In the genomic region with DNA sequence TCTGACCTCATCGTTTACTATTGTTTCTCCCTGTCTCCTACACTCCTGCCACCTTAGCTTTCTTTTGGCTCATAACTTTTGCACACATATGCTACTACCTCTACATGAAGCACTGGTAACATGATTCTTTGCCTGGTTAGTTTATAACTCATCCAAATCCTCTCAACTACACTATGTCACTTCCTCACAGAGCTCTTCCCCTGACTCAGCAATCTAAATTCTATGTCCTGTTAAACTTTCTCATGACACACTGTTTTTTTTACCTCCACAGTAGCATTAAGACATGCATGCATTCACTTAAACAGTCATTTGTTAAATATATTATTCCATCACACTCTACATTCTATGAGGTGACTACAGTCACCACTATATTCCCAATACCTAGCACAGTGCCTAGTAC, we compare ENCODE assay signal across 10 cellular contexts. TPM values are rescaled to one million over a fixed set of nuclear protein-coding genes. Genes with fewer than 3 reads are reported as not detected.
DNase-seq lines count a peak whose midpoint lies in the region; ATAC-seq, FAIRE-seq and TF ChIP-seq lines count a peak whose summit lies in the region.
"Had no signal": no experiment of that assay in that cellular context is flagged by ENCODE, and none has a peak within 500 bp of the region (broad histone marks: within the 10 kb centered on the region; RNA-seq: fewer than 3 reads in every experiment).

No MANE protein-coding gene starts in this region.

- TF ChIP-seq CTCF in K562 (IDR thresholded peaks at IDR 0.05 in 2 of 3, conservative IDR thresholded peaks at IDR 0.05 in 1 of 3; ENCODE audit: insufficient read depth in 2 of 3, low read depth in 1 of 3, low read length in 3 of 3) = no peak

- no peak for TF ChIP-seq EP300 in K562 (IDR thresholded peaks at IDR 0.05; ENCODE audit: low read length)

- CTCF ChIA-PET in K562 (lab: Yijun Ruan, JAX; ENCODE audit: low intra/inter-chr PET ratio) = no interaction called here

- DNase-seq in COLO829 (ENCODE audit: low spot score) (peak; percentile 18), LHCN-M2 (ENCODE audit: low read depth) (peak; percentile 81), K562 (ENCODE audit: extremely low read depth in 1 of 4, low spot score in 3 of 4) (peak in 2 of 4 experiments; percentile 26 to 29), lung microvascular endothelial cell (ENCODE audit: low read depth in 2 of 2) (peak; percentile 23 to 74), HuH-7 (ENCODE audit: low spot score) (no peak), NCI-H2029 treated with DMSO at 0.1 percent for 48 hours (lab: John Stamatoyannopoulos, UW) (no peak), SW480 (ENCODE audit: low spot score) (no peak), head of caudate nucleus (no peak)
- DNase-seq: Peyer's patch had no signal

- no peaks in the 10 kb centered on the region for H3K9me1 ChIP-seq in K562 (ENCODE audit: control insufficient read depth, insufficient read depth, low read length)

- TF ChIP-seq POLR2A in K562 (conservative IDR thresholded peaks at IDR 0.05) = no peak

- no peak overlapping the region for H3K4me3 ChIP-seq in K562
- H3K4me3 ChIP-seq: Peyer's patch had no signal

- BruUV-seq in K562 (replicated peaks; lab: Mats Ljungman, UMichigan) = no TSS peak

- peak overlapping the region; percentile 56; the same call in 1 of the 3 replicates for H3K27ac ChIP-seq in K562 (ENCODE audit: extremely low read depth, low read depth, low read length)
- H3K27ac ChIP-seq: Peyer's patch had no signal

- intact Hi-C loops in K562 (cut with micrococcal nuclease) = no loop called here
- intact Hi-C loops in head of caudate nucleus (cut with DNase I) = no loop called here

- peaks cover 35% of the 10 kb centered on the region for H3K79me2 ChIP-seq in K562 (ENCODE audit: control insufficient read depth, insufficient read depth, low read length)

- H4K20me1 ChIP-seq in K562 (replicated peaks; ENCODE audit: control insufficient read depth, insufficient read depth, low read length) = no peaks in the 10 kb centered on the region

- peaks cover 3 to 6% of the 10 kb centered on the region in 2 experiments; a peak in 3 of 5 replicates for H3K4me1 ChIP-seq in K562 (replicated peaks in 1 of 2; ENCODE audit: control insufficient read depth in 2 of 2, insufficient read depth in 2 of 2, low read length in 2 of 2)
- H3K4me1 ChIP-seq: Peyer's patch had no signal

- ATAC-seq in K562 = peak; percentile 72
- ATAC-seq: stimulated activated memory B cell treated with anti-CD40 and anti-IgM and Interleukin-4, amounts not matched to agents 10 μg/mL and 1 μg/mL and 100 μg/mL, for 72 hours had no signal

- peaks cover 3% of the 10 kb centered on the region; the same call in 1 of the 3 replicates for H3K36me3 ChIP-seq in K562 (ENCODE audit: control insufficient read depth, insufficient read depth, low read length)
- H3K36me3 ChIP-seq: Peyer's patch had no signal

- in situ Hi-C loops in K562 (cut with MboI) = no loop called here

- no peak for TF ChIP-seq RAD21 in K562 (CRISPR knock-in tag; conservative IDR thresholded peaks at IDR 0.05 in 1 of 2, IDR thresholded peaks at IDR 0.05 in 1 of 2)

- no peak for FAIRE-seq in K562 (lab: Jason Lieb, UNC)

- POLR2A ChIA-PET in K562 (lab: Yijun Ruan, JAX) = interaction anchor here (0.7 kb wide), 2 partner anchors 9 to 15 kb away, joined by 3 to 4 read pairs; no protein-coding TSS in a partner anchor

- H3K9ac ChIP-seq in K562 (ENCODE audit: insufficient read depth in 1 of 2, low read depth in 2 of 2, low read length in 2 of 2) = no peak overlapping the region

- H3K4me2 ChIP-seq in K562 (ENCODE audit: insufficient read depth, low read length) = no peak overlapping the region

- H2AFZ ChIP-seq in K562 (ENCODE audit: low read depth, low read length) = no peak overlapping the region; the same call in 1 of the 2 replicates

- H3K27me3 ChIP-seq in K562 (ENCODE audit: control insufficient read depth in 2 of 2, insufficient read depth in 2 of 2, low read length in 2 of 2) = no peaks in the 10 kb centered on the region
- H3K27me3 ChIP-seq: Peyer's patch had no signal

- 62% methylated on average over 1 of the region's 1 CpG for WGBS in K562 (ENCODE audit: insufficient coverage, low coverage, missing lambda C conversion rate)

- no peaks in the 10 kb centered on the region for H3K9me3 ChIP-seq in K562 (replicated peaks; ENCODE audit: control insufficient read depth, insufficient read depth, low read depth, low read length)
- H3K9me3 ChIP-seq: Peyer's patch had no signal

TF ChIP-seq in K562, 482 proteins besides CTCF, POLR2A, EP300 and RAD21 (continues in another document):
- no peak for TF ChIP-seq ZNF444 (CRISPR knock-in tag; IDR thresholded peaks at IDR 0.05)
- TF ChIP-seq, protein P1, sequence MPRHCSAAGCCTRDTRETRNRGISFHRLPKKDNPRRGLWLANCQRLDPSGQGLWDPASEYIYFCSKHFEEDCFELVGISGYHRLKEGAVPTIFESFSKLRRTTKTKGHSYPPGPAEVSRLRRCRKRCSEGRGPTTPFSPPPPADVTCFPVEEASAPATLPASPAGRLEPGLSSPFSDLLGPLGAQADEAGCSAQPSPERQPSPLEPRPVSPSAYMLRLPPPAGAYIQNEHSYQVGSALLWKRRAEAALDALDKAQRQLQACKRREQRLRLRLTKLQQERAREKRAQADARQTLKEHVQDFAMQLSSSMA (CRISPR knock-in tag; IDR thresholded peaks at IDR 0.05) = no peak
- no peak for TF ChIP-seq CEBPG (CRISPR knock-in tag; IDR thresholded peaks at IDR 0.05)
- no peak for TF ChIP-seq CEBPG (tag; conservative IDR thresholded peaks at IDR 0.05 in 1 of 2, IDR thresholded peaks at IDR 0.05 in 1 of 2)
- peak; percentile 94 for TF ChIP-seq EWSR1 (IDR thresholded peaks at IDR 0.05; ENCODE audit: borderline replicate concordance, low read depth, partially characterized antibody)
- no peak for TF ChIP-seq ILK (tag; IDR thresholded peaks at IDR 0.05; ENCODE audit: borderline replicate concordance, low read depth)
- TF ChIP-seq CBFA2T2 (conservative IDR thresholded peaks at IDR 0.05) = no peak
- TF ChIP-seq HDAC2 (IDR thresholded peaks at IDR 0.05) = no peak
- no peak for TF ChIP-seq YY1 (IDR thresholded peaks at IDR 0.05; ENCODE audit: borderline replicate concordance in 1 of 3, control insufficient read depth in 1 of 3, extremely low read depth in 1 of 3, insufficient read depth in 3 of 3, insufficient read length in 1 of 3, insufficient replicate concordance in 2 of 3, low read depth in 1 of 3, low read length in 2 of 3)
- no peak for TF ChIP-seq GTF2F1 (IDR thresholded peaks at IDR 0.05; ENCODE audit: low read depth, low read length)
- no peak for TF ChIP-seq ELF2 (CRISPR knock-in tag; IDR thresholded peaks at IDR 0.05)
- no peak for TF ChIP-seq CSDE1 (IDR thresholded peaks at IDR 0.05)
- TF ChIP-seq, protein P2, sequence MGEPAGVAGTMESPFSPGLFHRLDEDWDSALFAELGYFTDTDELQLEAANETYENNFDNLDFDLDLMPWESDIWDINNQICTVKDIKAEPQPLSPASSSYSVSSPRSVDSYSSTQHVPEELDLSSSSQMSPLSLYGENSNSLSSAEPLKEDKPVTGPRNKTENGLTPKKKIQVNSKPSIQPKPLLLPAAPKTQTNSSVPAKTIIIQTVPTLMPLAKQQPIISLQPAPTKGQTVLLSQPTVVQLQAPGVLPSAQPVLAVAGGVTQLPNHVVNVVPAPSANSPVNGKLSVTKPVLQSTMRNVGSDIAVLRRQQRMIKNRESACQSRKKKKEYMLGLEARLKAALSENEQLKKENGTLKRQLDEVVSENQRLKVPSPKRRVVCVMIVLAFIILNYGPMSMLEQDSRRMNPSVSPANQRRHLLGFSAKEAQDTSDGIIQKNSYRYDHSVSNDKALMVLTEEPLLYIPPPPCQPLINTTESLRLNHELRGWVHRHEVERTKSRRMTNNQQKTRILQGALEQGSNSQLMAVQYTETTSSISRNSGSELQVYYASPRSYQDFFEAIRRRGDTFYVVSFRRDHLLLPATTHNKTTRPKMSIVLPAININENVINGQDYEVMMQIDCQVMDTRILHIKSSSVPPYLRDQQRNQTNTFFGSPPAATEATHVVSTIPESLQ (CRISPR knock-in tag; IDR thresholded peaks at IDR 0.05) = no peak
- peak; percentile 90 for TF ChIP-seq MAFF (IDR thresholded peaks at IDR 0.05; ENCODE audit: low read length)
- TF ChIP-seq PURB (CRISPR knock-in tag; IDR thresholded peaks at IDR 0.05; ENCODE audit: low read depth) = no peak
- TF ChIP-seq KHSRP (IDR thresholded peaks at IDR 0.05) = no peak
- TF ChIP-seq PHB (CRISPR knock-in tag; IDR thresholded peaks at IDR 0.05) = no peak
- no peak for TF ChIP-seq FOXA1 (IDR thresholded peaks at IDR 0.05; ENCODE audit: borderline replicate concordance)
- TF ChIP-seq, protein P3, sequence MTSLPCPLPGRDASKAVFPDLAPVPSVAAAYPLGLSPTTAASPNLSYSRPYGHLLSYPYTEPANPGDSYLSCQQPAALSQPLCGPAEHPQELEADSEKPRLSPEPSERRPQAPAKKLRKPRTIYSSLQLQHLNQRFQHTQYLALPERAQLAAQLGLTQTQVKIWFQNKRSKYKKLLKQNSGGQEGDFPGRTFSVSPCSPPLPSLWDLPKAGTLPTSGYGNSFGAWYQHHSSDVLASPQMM (CRISPR knock-in tag; IDR thresholded peaks at IDR 0.05) = no peak
- TF ChIP-seq SRF (CRISPR knock-in tag; IDR thresholded peaks at IDR 0.05) = no peak
- TF ChIP-seq MEIS2 (IDR thresholded peaks at IDR 0.05; ENCODE audit: partially characterized antibody) = no peak
- no peak for TF ChIP-seq ZFX (CRISPR knock-in tag; IDR thresholded peaks at IDR 0.05)

RNA-seq across cellular contexts. Expression of gene APPBP2, which starts 19.7 kb away (rescaled TPM):
- total RNA-seq in LHCN-M2 (2014; rRNA removed) (29.9 and 34.3 TPM in 2 replicates), K562 (2014; rRNA removed) (5.1 and 6.1 TPM in 2 replicates), K562 (2014; rRNA removed; fragmentation: Illumina TruSeq; extraction: Trizol) (16.8 and 19.0 TPM in 2 replicates), K562 (2015; rRNA removed; fragmentation: Illumina TruSeq; extraction: Trizol) (9.4 and 10.0 TPM in 2 replicates), K562 (2021) (14.7 and 15.4 TPM in 2 replicates), lung microvascular endothelial cell (23.0 and 23.5 TPM in 2 replicates)
- 14.5 TPM for polyA plus RNA-seq in LHCN-M2 (2012)
- total RNA-seq in K562 (2011; cell fraction: chromatin; rRNA removed; ENCODE audit: low replicate concordance) = 18.9 and 23.0 TPM in 2 replicates
- 4.7 and 6.0 TPM in 2 replicates for total RNA-seq in K562 (2011; cell fraction: nucleolus; rRNA removed)
- total RNA-seq in K562 (2011; cell fraction: nucleoplasm; rRNA removed) = 8.2 and 9.9 TPM in 2 replicates
- polyA plus RNA-seq in K562 (2011; rRNA removed) (12.6 and 15.5 TPM in 2 replicates), K562 (2014; fragmentation: Illumina TruSeq; extraction: Trizol) (5.3 and 6.9 TPM in 2 replicates), K562 (2014; fragmentation: Nextera tagmentation; extraction: Ambion mirVana) (1 to 10 TPM; 2.7 to 3.4 TPM), K562 (2014; rRNA removed) (3.7 and 5.4 TPM in 2 replicates)
- 1.6 and 4.8 TPM in 2 replicates for polyA plus RNA-seq in K562 (2011; cell fraction: cytosol; rRNA removed)
- polyA plus RNA-seq in K562 (2011; cell fraction: nucleus; rRNA removed) = 4.1 and 7.1 TPM in 2 replicates
- 8.8 and 9.0 TPM in 2 replicates for polyA plus RNA-seq in K562 (2012)
- polyA minus RNA-seq in K562 (2011; rRNA and poly(A)+ RNA removed) = 26.3 and 28.3 TPM in 2 replicates
- 5.3 and 10.0 TPM in 2 replicates for polyA minus RNA-seq in K562 (2011; cell fraction: cytosol; rRNA and poly(A)+ RNA removed)
- 3.6 and 7.4 TPM in 2 replicates for polyA minus RNA-seq in K562 (2011; cell fraction: nucleus; rRNA and poly(A)+ RNA removed)

Comparison
In these comparisons a context has a peak if more than half of its experiments do, and no peak if none do; other contexts are left out.
1. DNase-seq: peak in COLO829 (single experiment), LHCN-M2 (single experiment) and lung microvascular endothelial cell (2 of 2); none in HuH-7 (single experiment), NCI-H2029 treated with DMSO at 0.1 percent for 48 hours (single experiment), SW480 (single experiment) and head of caudate nucleus (0 of 42).